10 cellular contexts compared by ENCODE assay signal in the genomic region with DNA sequence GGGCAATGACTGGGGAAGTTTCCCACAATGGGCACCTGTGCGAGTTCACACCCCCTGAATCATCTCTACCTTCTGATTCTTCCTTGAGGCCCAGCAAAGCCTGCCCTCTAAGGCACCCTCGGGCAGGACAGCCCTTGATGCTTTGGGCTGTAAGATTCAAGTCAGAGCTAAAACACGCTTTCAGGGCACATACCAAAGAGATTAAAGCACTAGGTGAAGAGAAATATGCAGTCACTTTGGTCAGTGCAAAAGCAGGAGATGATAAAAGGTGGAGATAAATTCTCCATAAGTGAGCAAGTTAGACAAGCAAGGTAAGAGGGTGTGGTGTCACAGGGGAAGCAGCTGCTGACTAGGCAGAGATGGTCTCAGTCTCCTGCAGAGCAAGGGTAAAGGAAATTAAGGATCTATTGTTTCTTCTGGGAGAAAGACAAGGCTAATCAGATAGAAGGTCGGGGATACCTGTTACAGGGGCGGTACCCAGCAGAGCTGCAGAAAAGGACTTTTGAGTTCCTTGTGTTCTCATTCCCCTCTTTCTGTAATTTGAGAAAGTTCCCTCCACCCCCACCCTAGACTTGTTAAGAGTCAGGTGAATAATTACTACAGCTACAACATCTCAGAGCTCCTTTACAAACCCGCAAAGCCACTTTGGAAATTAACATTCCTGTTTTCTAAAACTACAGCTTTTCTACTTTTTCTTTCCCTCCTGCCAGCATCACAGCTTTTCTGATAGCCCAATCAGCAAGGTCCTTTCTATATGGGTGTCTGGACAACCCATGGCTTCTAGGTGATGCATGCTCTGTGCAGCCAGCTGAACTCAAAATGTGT. TPM values are rescaled to one million over a fixed set of nuclear protein-coding genes. Genes with fewer than 3 reads are reported as not detected.
DNase-seq lines count a peak whose midpoint lies in the region; ATAC-seq and TF ChIP-seq lines count a peak whose summit lies in the region.
"Had no signal": no experiment of that assay in that cellular context is flagged by ENCODE, and none has a peak within 500 bp of the region (broad histone marks: within the 10 kb centered on the region; RNA-seq: fewer than 3 reads in every experiment).

No MANE protein-coding gene starts in this region.

- DNase-seq in CD14-positive monocyte (ENCODE audit: low spot score) (no peak), SHP77 (lab: John Stamatoyannopoulos, UW) (no peak), NCI-H1092 (lab: John Stamatoyannopoulos, UW) (no peak), G401 (ENCODE audit: low spot score) (no peak)
- no peak for DNase-seq in effector memory CD8-positive, alpha-beta T cell
- DNase-seq: activated T-cell treated with anti-CD3 and anti-CD28 coated beads, Interleukin-2, amount 50 U/mL, for 72 hours; hypothalamus had no signal

- H3K27ac ChIP-seq in esophagus (ENCODE audit: low read depth in 2 of 2, low read length in 1 of 2) (peak overlapping the region; percentile 65 to 69), muscle layer of duodenum (ENCODE audit: low read length) (peak overlapping the region; percentile 43)

- H3K9me3 ChIP-seq in esophagus (ENCODE audit: control insufficient read depth in 2 of 2, insufficient read depth in 1 of 2, low read depth in 1 of 2, low read length in 1 of 2), result no peaks in the 10 kb centered on the region
- no peaks in the 10 kb centered on the region for H3K9me3 ChIP-seq in muscle layer of duodenum (ENCODE audit: control insufficient read depth in 1 of 2, low read length in 2 of 2)

- no peak overlapping the region for H3K4me3 Mint-ChIP-seq in CD14-positive monocyte
- H3K4me3 Mint-ChIP-seq in effector memory CD8-positive, alpha-beta T cell, result no peak overlapping the region
- H3K4me3 Mint-ChIP-seq: activated T-cell treated with anti-CD3 and anti-CD28 coated beads, Interleukin-2, amount 50 U/mL, for 72 hours had no signal

- TF ChIP-seq CTCF in CD14-positive monocyte (IDR thresholded peaks at IDR 0.05), result no peak

- no peak for ATAC-seq in effector memory CD8-positive, alpha-beta T cell (replicated peaks)
- ATAC-seq: activated T-cell treated with anti-CD3 and anti-CD28 coated beads, Interleukin-2, amount 50 U/mL, for 72 hours had no signal

- H3K27me3 ChIP-seq in esophagus (ENCODE audit: control insufficient read depth in 1 of 2, insufficient read depth in 2 of 2, low read length in 2 of 2) (no peaks in the 10 kb centered on the region), muscle layer of duodenum (ENCODE audit: low read depth, low read length) (no peaks in the 10 kb centered on the region)

- in situ Hi-C loops in G401 (cut with HindIII; ENCODE audit: low sequenced_read_pairs), result no loop called here

- H3K27ac Mint-ChIP-seq in CD14-positive monocyte, result peak overlapping the region in 5 of 7 donors; percentile 1 to 69 (median 48)
- no peak overlapping the region for H3K27ac Mint-ChIP-seq in effector memory CD8-positive, alpha-beta T cell
- H3K27ac Mint-ChIP-seq: activated T-cell treated with anti-CD3 and anti-CD28 coated beads, Interleukin-2, amount 50 U/mL, for 72 hours had no signal

- H3K4me1 ChIP-seq in esophagus (ENCODE audit: control insufficient read depth in 2 of 2, insufficient read depth in 2 of 2, low read length in 1 of 2) (peaks cover 5 to 12% of the 10 kb centered on the region in 2 donors), muscle layer of duodenum (ENCODE audit: control insufficient read depth in 1 of 2, insufficient read depth in 2 of 2, low read length in 2 of 2) (peaks cover 4 to 11% of the 10 kb centered on the region in 2 donors)

- H3K9me3 Mint-ChIP-seq in CD14-positive monocyte, result peaks cover 0 to 2% (median 0%) of the 10 kb centered on the region in 7 donors
- H3K9me3 Mint-ChIP-seq in effector memory CD8-positive, alpha-beta T cell, result no peaks in the 10 kb centered on the region
- H3K9me3 Mint-ChIP-seq: activated T-cell treated with anti-CD3 and anti-CD28 coated beads, Interleukin-2, amount 50 U/mL, for 72 hours had no signal

- TF ChIP-seq EP300 in Ishikawa (IDR thresholded peaks at IDR 0.05; ENCODE audit: borderline replicate concordance), result no peak

- TF ChIP-seq RAD21 in Ishikawa (IDR thresholded peaks at IDR 0.05; ENCODE audit: low read depth), result no peak

- intact Hi-C loops in CD14-positive monocyte (cut with micrococcal nuclease), result no loop called here

- H3K4me1 Mint-ChIP-seq in CD14-positive monocyte, result peaks cover 9% of the 10 kb centered on the region
- peaks cover 0 to 5% of the 10 kb centered on the region in 2 donors for H3K4me1 Mint-ChIP-seq in effector memory CD8-positive, alpha-beta T cell (ENCODE audit: low read depth in 2 of 2)

- 58 to 66% methylated on average over 6 of the region's 6 CpGs for WGBS in esophagus, 2 donors

- peaks cover 0 to 1% (median 1%) of the 10 kb centered on the region in 3 donors for H3K27me3 Mint-ChIP-seq in CD14-positive monocyte (ENCODE audit: low read depth in 3 of 3)
- no peaks in the 10 kb centered on the region for H3K27me3 Mint-ChIP-seq in effector memory CD8-positive, alpha-beta T cell

- H3K36me3 ChIP-seq in esophagus (ENCODE audit: control insufficient read depth in 2 of 2, insufficient read depth in 2 of 2, low read length in 1 of 2) (peaks cover 0 to 16% of the 10 kb centered on the region in 2 donors), muscle layer of duodenum (ENCODE audit: control insufficient read depth in 1 of 2, insufficient read depth in 2 of 2, low read length in 2 of 2) (peaks cover 0 to 23% of the 10 kb centered on the region in 2 donors)

- H3K36me3 Mint-ChIP-seq in CD14-positive monocyte, result no peaks in the 10 kb centered on the region
- peaks cover 6% of the 10 kb centered on the region for H3K36me3 Mint-ChIP-seq in effector memory CD8-positive, alpha-beta T cell (ENCODE audit: insufficient read depth)

- H3K4me3 ChIP-seq in esophagus (ENCODE audit: low read depth in 1 of 2, low read length in 2 of 2), result no peak overlapping the region
- H3K4me3 ChIP-seq in muscle layer of duodenum (ENCODE audit: low read depth in 1 of 2, low read length in 2 of 2), result no peak overlapping the region

TF ChIP-seq in Ishikawa, 13 proteins besides CTCF, POLR2A, EP300 and RAD21:
- TF ChIP-seq TEAD4 (IDR thresholded peaks at IDR 0.05), result 0 out of 2 replicates have a peak, but pooled peaks have one; percentile 14
- no peak for TF ChIP-seq TCF12 (IDR thresholded peaks at IDR 0.05; ENCODE audit: low read depth)

RNA-seq across cellular contexts. Expression of gene PDLIM1, which starts 26.4 kb away (rescaled TPM):
- polyA plus RNA-seq in CD14-positive monocyte, result 1 to 10 TPM; 4.8 to 5.2 TPM
- polyA plus RNA-seq in esophagus, result 100 to 1,000 TPM in 1 of 2 donors, 10 to 100 TPM in 1; 79.9 to 117 TPM
- total RNA-seq in G401 (2014; rRNA removed; shearing (Covaris generic)), result not detected in 2 replicates

Comparison
In these comparisons a context has a peak if more than half of its experiments do, and no peak if none do; other contexts are left out.
1. H3K27ac Mint-ChIP-seq: peak in CD14-positive monocyte (5 of 7); none in effector memory CD8-positive, alpha-beta T cell (0 of 2).
2. RNA of gene PDLIM1, which starts 26.4 kb away (polyA plus RNA-seq): 79.9 to 117 TPM in esophagus; 4.8 to 5.2 TPM in CD14-positive monocyte; every median in the first group is over 10 times any median in the second.